In genomic region chr21:45409466-45410150, GRCh38 we compare ENCODE assay signal across 12 cellular contexts. TPM values are rescaled to one million over a fixed set of nuclear protein-coding genes. Genes with fewer than 3 reads are reported as not detected.
A peak's percentile ranks its signal among the peaks of the same experiment; 100 is the strongest.
DNase-seq lines count a peak whose midpoint lies in the region; ATAC-seq and TF ChIP-seq lines count a peak whose summit lies in the region.
"Had no signal": no experiment of that assay in that cellular context is flagged by ENCODE, and none has a peak within 500 bp of the region (broad histone marks: within the 10 kb centered on the region; RNA-seq: fewer than 3 reads in every experiment).

No MANE protein-coding gene starts in this region.

- peak overlapping the region in 7 of 59 donors; percentile 4 to 28 (median 6) for H3K4me3 ChIP-seq in dorsolateral prefrontal cortex
- H3K4me3 ChIP-seq in skeletal muscle tissue (ENCODE audit: low read length in 3 of 3) = no peak overlapping the region
- H3K4me3 ChIP-seq in lower leg skin (ENCODE audit: low read depth, poor library complexity, severe bottlenecking) = no peak overlapping the region
- H3K4me3 ChIP-seq: MG63 had no signal

- 38 to 45% methylated on average over 21 to 29 of the region's 29 CpGs for WGBS in lower leg skin, 2 donors

- peaks cover 0 to 29% (median 9%) of the 10 kb centered on the region in 45 donors for H3K27me3 ChIP-seq in dorsolateral prefrontal cortex
- H3K27me3 ChIP-seq in layer of hippocampus (ENCODE audit: control insufficient read depth, insufficient read depth, low read length) = peaks cover 6% of the 10 kb centered on the region
- peaks cover 11 to 30% (median 28%) of the 10 kb centered on the region in 3 donors for H3K27me3 ChIP-seq in skeletal muscle tissue (ENCODE audit: control insufficient read depth in 3 of 3, insufficient read depth in 3 of 3, low read length in 3 of 3)
- H3K27me3 ChIP-seq: MG63 had no signal

- H3K9ac ChIP-seq in skeletal muscle tissue (ENCODE audit: low read depth in 1 of 3, low read length in 3 of 3) = peak overlapping the region; percentile 4 to 50 (median 14)

- DNase-seq in M059J (ENCODE audit: low read depth) (peak; percentile 38), dorsolateral prefrontal cortex (peak in 3 of 10 donors; percentile 35 to 61 (median 44)), NCI-H187 treated with DMSO at 0.1 percent for 48 hours (lab: John Stamatoyannopoulos, UW) (no peak), lower leg skin (ENCODE audit: low spot score in 2 of 2) (no peak)
- DNase-seq: activated gamma-delta T cell; CD8-positive, alpha-beta T cell; MG63; stimulated activated CD4-positive, alpha-beta T cell treated with anti-CD3 and anti-CD28 coated beads, Interleukin-1b, Interleukin-23, amount 100 ng/mL, for 48 hours had no signal

- H3K27ac ChIP-seq in dorsolateral prefrontal cortex (peak overlapping the region in 39 of 59 donors; percentile 8 to 81 (median 45)), layer of hippocampus (ENCODE audit: low read depth, low read length) (peak overlapping the region; percentile 46), skeletal muscle tissue (ENCODE audit: low read depth, low read length) (no peak overlapping the region)

- no peaks in the 10 kb centered on the region for H3K36me3 ChIP-seq in skeletal muscle tissue (ENCODE audit: control insufficient read depth in 3 of 3, insufficient read depth in 3 of 3, low read length in 3 of 3)
- H3K36me3 ChIP-seq: MG63 had no signal

- TF ChIP-seq POLR2A in lower leg skin (IDR thresholded peaks at IDR 0.05) = no peak

- intact Hi-C loops in dorsolateral prefrontal cortex (cut with DNase I) = no loop called here
- intact Hi-C loops in lower leg skin (cut with DNase I; ENCODE audit: low total_unique reads) = no loop called here

- H3K4me1 ChIP-seq in skeletal muscle tissue (ENCODE audit: control insufficient read depth in 3 of 3, insufficient read depth in 3 of 3, low read length in 3 of 3) = peaks cover 30 to 38% (median 37%) of the 10 kb centered on the region in 3 donors

- TF ChIP-seq CTCF in dorsolateral prefrontal cortex (IDR thresholded peaks at IDR 0.05 in 54 of 56, conservative IDR thresholded peaks at IDR 0.05 in 2 of 56; ENCODE audit: low read depth in 1 of 56, partially characterized antibody in 56 of 56) (no peak), lower leg skin (IDR thresholded peaks at IDR 0.05) (no peak)

- no peak for ATAC-seq in GM21717 (IDR thresholded peaks at IDR 0.05; ENCODE audit: unreplicated experiment)
- no peak for ATAC-seq in GM21825 (IDR thresholded peaks at IDR 0.05; ENCODE audit: unreplicated experiment)
- ATAC-seq: CD8-positive, alpha-beta T cell had no signal

- H3K9me3 ChIP-seq in skeletal muscle tissue (ENCODE audit: control insufficient read depth in 3 of 3, low read length in 3 of 3) = no peaks in the 10 kb centered on the region
- H3K9me3 ChIP-seq: MG63 had no signal

RNA-seq across cellular contexts. Expression of gene COL18A1, which starts 4.6 kb away (rescaled TPM):
- 202 and 347 TPM in 2 replicates for total RNA-seq in M059J (2014; rRNA removed; shearing (Covaris generic))
- 10 to 100 TPM in 118 of 120 experiments, 1 to 10 TPM in 2; 9.3 to 67.9 (median 18.9) TPM for total RNA-seq in dorsolateral prefrontal cortex
- total RNA-seq in skeletal muscle tissue = 59.0 TPM
- total RNA-seq in lower leg skin = 100 to 1,000 TPM in 1 of 4 donors, 10 to 100 TPM in 3; 63.3 to 126 (median 85.9) TPM
